ENCODE assay signal across 11 cellular contexts in the genomic region with DNA sequence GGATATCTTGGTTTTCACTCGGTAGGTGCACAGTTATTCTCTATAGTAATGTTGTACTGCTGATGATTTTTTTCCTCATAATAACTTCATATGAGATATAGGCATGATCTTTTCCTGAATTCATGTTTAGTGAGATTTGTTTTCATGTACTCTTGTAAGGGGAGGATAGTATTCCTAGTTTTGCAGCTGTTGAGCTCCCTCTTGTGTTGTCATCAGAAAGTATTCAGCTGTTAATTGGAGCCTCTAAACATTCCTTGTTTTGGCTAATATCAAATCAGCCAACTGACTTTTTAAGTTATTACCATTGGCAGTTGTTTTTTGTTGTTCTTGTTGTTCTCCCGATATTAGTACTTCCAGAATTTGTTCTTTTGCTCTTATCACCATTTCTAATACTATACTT. TPM values are rescaled to one million over a fixed set of nuclear protein-coding genes. Genes with fewer than 3 reads are reported as not detected.
DNase-seq lines count a peak whose midpoint lies in the region; ATAC-seq, FAIRE-seq and TF ChIP-seq lines count a peak whose summit lies in the region.
"Had no signal": no experiment of that assay in that cellular context is flagged by ENCODE, and none has a peak within 500 bp of the region (broad histone marks: within the 10 kb centered on the region; RNA-seq: fewer than 3 reads in every experiment).

No MANE protein-coding gene starts in this region.

- no peak overlapping the region for H3K4me2 ChIP-seq in neural progenitor cell

- no peak for ATAC-seq in activated CD8-positive, alpha-beta memory T cell treated with anti-CD3 and anti-CD28 coated beads, Interleukin-2, amount 10 ng/mL, durations not matched to agents 7 days and 5 days

- H3K36me3 Mint-ChIP-seq in chondrocyte (ENCODE audit: low read depth) (no peaks in the 10 kb centered on the region), neural progenitor cell (no peaks in the 10 kb centered on the region)
- no peaks in the 10 kb centered on the region for H3K36me3 Mint-ChIP-seq in activated CD8-positive, alpha-beta memory T cell treated with anti-CD3 and anti-CD28 coated beads, Interleukin-2, amount 10 ng/mL, durations not matched to agents 7 days and 5 days

- no peak overlapping the region for H3K4me3 ChIP-seq in neural progenitor cell
- H3K4me3 ChIP-seq: SK-N-MC had no signal

- TF ChIP-seq CTCF in GM10248 (IDR thresholded peaks at IDR 0.05; ENCODE audit: control extremely low read depth, extremely low read depth, low read depth, missing control alignments) = peak; percentile 12
- peak; percentile 28 for TF ChIP-seq CTCF in chondrocyte (IDR thresholded peaks at IDR 0.05)
- peak; percentile 64 for TF ChIP-seq CTCF in neural progenitor cell (IDR thresholded peaks at IDR 0.05)

- H3K4me3 Mint-ChIP-seq in chondrocyte (ENCODE audit: unreplicated experiment) (no peak overlapping the region), neural progenitor cell (no peak overlapping the region)
- no peak overlapping the region for H3K4me3 Mint-ChIP-seq in activated CD8-positive, alpha-beta memory T cell treated with anti-CD3 and anti-CD28 coated beads, Interleukin-2, amount 10 ng/mL, durations not matched to agents 7 days and 5 days

- H3K27me3 Mint-ChIP-seq in chondrocyte (ENCODE audit: low read depth) (peaks cover 8% of the 10 kb centered on the region), neural progenitor cell (ENCODE audit: insufficient read depth, low read depth) (no peaks in the 10 kb centered on the region)
- H3K27me3 Mint-ChIP-seq in activated CD8-positive, alpha-beta memory T cell treated with anti-CD3 and anti-CD28 coated beads, Interleukin-2, amount 10 ng/mL, durations not matched to agents 7 days and 5 days = peaks cover 20% of the 10 kb centered on the region

- no peaks in the 10 kb centered on the region for H3K36me3 ChIP-seq in neural progenitor cell

- no peaks in the 10 kb centered on the region for H3F3A ChIP-seq in neural progenitor cell (ENCODE audit: low read depth)

- H3K4me1 ChIP-seq in neural progenitor cell = no peaks in the 10 kb centered on the region

- H3K27ac Mint-ChIP-seq in chondrocyte (ENCODE audit: unreplicated experiment) (no peak overlapping the region), neural progenitor cell (no peak overlapping the region)
- no peak overlapping the region for H3K27ac Mint-ChIP-seq in activated CD8-positive, alpha-beta memory T cell treated with anti-CD3 and anti-CD28 coated beads, Interleukin-2, amount 10 ng/mL, durations not matched to agents 7 days and 5 days

- no peak overlapping the region for H3K9ac ChIP-seq in neural progenitor cell

- H3K79me2 ChIP-seq in neural progenitor cell (ENCODE audit: low read depth) = no peaks in the 10 kb centered on the region

- H3K9me3 Mint-ChIP-seq in chondrocyte (ENCODE audit: low read depth) (no peaks in the 10 kb centered on the region), neural progenitor cell (no peaks in the 10 kb centered on the region)
- H3K9me3 Mint-ChIP-seq in activated CD8-positive, alpha-beta memory T cell treated with anti-CD3 and anti-CD28 coated beads, Interleukin-2, amount 10 ng/mL, durations not matched to agents 7 days and 5 days (ENCODE audit: low read depth) = no peaks in the 10 kb centered on the region

- CTCF ChIA-PET in GM10248 (lab: Yijun Ruan, JAX) = interaction anchor here (1.0 to 1.4 kb wide), 6 partner anchors 11 to 292 kb away, joined by 3 to 9 read pairs (median 4); no protein-coding TSS in a partner anchor
- CTCF ChIA-PET in activated CD8-positive, alpha-beta memory T cell treated with anti-CD3 and anti-CD28 coated beads, Interleukin-2, amount 10 ng/mL, durations not matched to agents 7 days and 5 days (lab: Charles Lee) = interaction anchor here (1.3 to 1.4 kb wide), 2 partner anchors 248 to 293 kb away, joined by 8 to 9 read pairs; no protein-coding TSS in a partner anchor

- DNase-seq in GM10248 (ENCODE audit: extremely low spot score) (no peak), NAMALWA (ENCODE audit: low spot score) (peak; percentile 46), chondrocyte (ENCODE audit: low spot score) (no peak), neural progenitor cell (ENCODE audit: low spot score) (peak; percentile 51), NCI-H2227 (lab: John Stamatoyannopoulos, UW; ENCODE audit: unreplicated experiment) (no peak), HTR-8/SVneo (ENCODE audit: insufficient read length, low spot score) (no peak)
- DNase-seq in stimulated activated CD4-positive, alpha-beta T cell treated with anti-CD3 and anti-CD28 coated beads, Interleukin-15, amount 100 ng/mL, for 24 hours = no peak
- DNase-seq in activated CD8-positive, alpha-beta memory T cell treated with anti-CD3 and anti-CD28 coated beads, Interleukin-2, amount 10 ng/mL, durations not matched to agents 7 days and 5 days = no peak
- DNase-seq: activated naive CD4-positive, alpha-beta T cell treated with anti-CD3 and anti-CD28 coated beads, Interleukin-2, amount 50 U/mL, for 16 hours; retina had no signal

- H3K27ac ChIP-seq in neural progenitor cell = no peak overlapping the region
- H3K27ac ChIP-seq: SK-N-MC had no signal

- H3K9me3 ChIP-seq in neural progenitor cell (ENCODE audit: low read depth) = no peaks in the 10 kb centered on the region

- no peak overlapping the region for H2AFZ ChIP-seq in neural progenitor cell (replicated peaks)

- H3K4me1 Mint-ChIP-seq in chondrocyte (ENCODE audit: low read depth) (no peaks in the 10 kb centered on the region), neural progenitor cell (no peaks in the 10 kb centered on the region)
- no peaks in the 10 kb centered on the region for H3K4me1 Mint-ChIP-seq in activated CD8-positive, alpha-beta memory T cell treated with anti-CD3 and anti-CD28 coated beads, Interleukin-2, amount 10 ng/mL, durations not matched to agents 7 days and 5 days

- POLR2A ChIA-PET in GM10248 (lab: Yijun Ruan, JAX) = no interaction called here

- no peaks in the 10 kb centered on the region for H3K27me3 ChIP-seq in neural progenitor cell

- FAIRE-seq in HTR-8/SVneo (lab: Jason Lieb, UNC) = no peak

- no peaks in the 10 kb centered on the region for H4K20me1 ChIP-seq in neural progenitor cell (ENCODE audit: low read depth)

RNA-seq across cellular contexts. Expression of a gene that starts 24.4 kb away (rescaled TPM):
- total RNA-seq in chondrocyte (not detected in 3 replicates), neural progenitor cell (ENCODE audit: low replicate concordance) (not detected in 2 replicates)
- not detected for total RNA-seq in activated CD8-positive, alpha-beta memory T cell treated with anti-CD3 and anti-CD28 coated beads, Interleukin-2, amount 10 ng/mL, durations not matched to agents 7 days and 5 days

RNA-seq across cellular contexts. Expression of a gene that starts 34.7 kb away (rescaled TPM):
- not detected in 3 replicates for total RNA-seq in chondrocyte
- total RNA-seq in neural progenitor cell (ENCODE audit: low replicate concordance) = 0.06 TPM in 1 of 2 replicates, not detected in the other
- total RNA-seq in activated CD8-positive, alpha-beta memory T cell treated with anti-CD3 and anti-CD28 coated beads, Interleukin-2, amount 10 ng/mL, durations not matched to agents 7 days and 5 days = not detected

RNA-seq across cellular contexts. Expression of a gene that starts 57.8 kb away (rescaled TPM):
- total RNA-seq in chondrocyte (not detected in 3 replicates), neural progenitor cell (ENCODE audit: low replicate concordance) (not detected in 2 replicates)
- total RNA-seq in activated CD8-positive, alpha-beta memory T cell treated with anti-CD3 and anti-CD28 coated beads, Interleukin-2, amount 10 ng/mL, durations not matched to agents 7 days and 5 days = not detected

Comparison
In these comparisons a context has a peak if more than half of its experiments do, and no peak if none do; other contexts are left out.
1. DNase-seq: peak in NAMALWA (single experiment) and neural progenitor cell (single experiment); none in GM10248 (single experiment), chondrocyte (single experiment), stimulated activated CD4-positive, alpha-beta T cell treated with anti-CD3 and anti-CD28 coated beads, Interleukin-15, amount 100 ng/mL, for 24 hours (single experiment), NCI-H2227 (single experiment), HTR-8/SVneo (single experiment) and activated CD8-positive, alpha-beta memory T cell treated with anti-CD3 and anti-CD28 coated beads, Interleukin-2, amount 10 ng/mL, durations not matched to agents 7 days and 5 days (single experiment).
2. CTCF ChIP-seq: peak in every context shown above with its lines; median percentile 64 in neural progenitor cell; 28 in chondrocyte; 12 in GM10248.